Comparison of ENCODE assay signal across 8 cellular contexts in genomic region chr6:26660096-26660425, GRCh38. TPM values are rescaled to one million over a fixed set of nuclear protein-coding genes. Genes with fewer than 3 reads are reported as not detected.
DNase-seq lines count a peak whose midpoint lies in the region; ATAC-seq and TF ChIP-seq lines count a peak whose summit lies in the region.

No MANE protein-coding gene starts in this region.

- peaks cover 9 to 12% of the 10 kb centered on the region in 2 donors for H3K36me3 Mint-ChIP-seq in CD4-positive, alpha-beta memory T cell
- H3K36me3 Mint-ChIP-seq in activated CD4-positive, alpha-beta memory T cell treated with anti-CD3 and anti-CD28 coated beads for 36 hours: peaks cover 7% of the 10 kb centered on the region
- no peaks in the 10 kb centered on the region for H3K36me3 Mint-ChIP-seq in glutamatergic neuron (ENCODE audit: unreplicated experiment)

- peak in 4 of 5 donors; percentile 32 to 40 (median 35) for DNase-seq in CD4-positive, alpha-beta memory T cell
- no peak for DNase-seq in activated CD4-positive, alpha-beta memory T cell treated with anti-CD3 and anti-CD28 coated beads for 36 hours
- DNase-seq in glutamatergic neuron (no peak), sciatic nerve (ENCODE audit: low spot score) (no peak), NCI-H2081 treated with DMSO at 0.1 percent for 48 hours (lab: John Stamatoyannopoulos, UW) (no peak), COLO668 (lab: John Stamatoyannopoulos, UW; ENCODE audit: unreplicated experiment) (no peak)

- peaks cover 20% of the 10 kb centered on the region in 2 donors for H3K27me3 Mint-ChIP-seq in CD4-positive, alpha-beta memory T cell
- H3K27me3 Mint-ChIP-seq in activated CD4-positive, alpha-beta memory T cell treated with anti-CD3 and anti-CD28 coated beads for 36 hours: peaks cover 18% of the 10 kb centered on the region
- peaks cover 4% of the 10 kb centered on the region for H3K27me3 Mint-ChIP-seq in glutamatergic neuron (ENCODE audit: unreplicated experiment)

- H3K36me3 ChIP-seq in CD4-positive, alpha-beta memory T cell (ENCODE audit: insufficient read depth, low read length): no peaks in the 10 kb centered on the region

- no peak for TF ChIP-seq CTCF in glutamatergic neuron (IDR thresholded peaks at IDR 0.05; ENCODE audit: partially characterized antibody, unreplicated experiment)

- intact Hi-C loops in CD4-positive, alpha-beta memory T cell (cut with micrococcal nuclease): no loop called here
- intact Hi-C loops in activated CD4-positive, alpha-beta memory T cell treated with anti-CD3 and anti-CD28 coated beads for 36 hours (cut with micrococcal nuclease): no loop called here
- intact Hi-C loops in sciatic nerve (cut with DNase I): no loop called here

- peaks cover 7% of the 10 kb centered on the region for H3K27me3 ChIP-seq in CD4-positive, alpha-beta memory T cell (ENCODE audit: insufficient read depth, low read length)

- no peaks in the 10 kb centered on the region for H3K9me3 ChIP-seq in CD4-positive, alpha-beta memory T cell (ENCODE audit: control insufficient read depth in 1 of 2, low read length in 2 of 2)

- peak overlapping the region; percentile 68 for H3K27ac ChIP-seq in CD4-positive, alpha-beta memory T cell (ENCODE audit: low read depth, low read length)

- H3K4me1 ChIP-seq in CD4-positive, alpha-beta memory T cell (ENCODE audit: insufficient read depth, low read length): peaks cover 22% of the 10 kb centered on the region

- peak overlapping the region in 6 of 7 donors; percentile 1 to 93 (median 51) for H3K27ac Mint-ChIP-seq in CD4-positive, alpha-beta memory T cell
- peak overlapping the region; percentile 10 for H3K27ac Mint-ChIP-seq in activated CD4-positive, alpha-beta memory T cell treated with anti-CD3 and anti-CD28 coated beads for 36 hours
- H3K27ac Mint-ChIP-seq in glutamatergic neuron (ENCODE audit: unreplicated experiment): peak overlapping the region; percentile 10

- ATAC-seq in GM19351 (IDR thresholded peaks at IDR 0.05; ENCODE audit: unreplicated experiment) (peak; percentile 37), HG03439 (IDR thresholded peaks at IDR 0.05; ENCODE audit: unreplicated experiment) (peak; percentile 23), sciatic nerve (peak; percentile 57)

- POLR2A ChIA-PET in CD4-positive, alpha-beta memory T cell (lab: Charles Lee; ENCODE audit: partially characterized antibody): no interaction called here
- POLR2A ChIA-PET in activated CD4-positive, alpha-beta memory T cell treated with anti-CD3 and anti-CD28 coated beads for 36 hours (lab: Charles Lee): interaction anchor here (0.8 kb wide), 1 partner anchor 487 kb away, joined by 4 read pairs; a partner anchor contains a TSS

- H3K4me3 ChIP-seq in CD4-positive, alpha-beta memory T cell (ENCODE audit: low read length in 2 of 2): peak overlapping the region; percentile 44 to 57

- peak overlapping the region; percentile 56 to 97 (median 86) for H3K4me3 Mint-ChIP-seq in CD4-positive, alpha-beta memory T cell
- H3K4me3 Mint-ChIP-seq in activated CD4-positive, alpha-beta memory T cell treated with anti-CD3 and anti-CD28 coated beads for 36 hours: peak overlapping the region; percentile 73
- H3K4me3 Mint-ChIP-seq in glutamatergic neuron (ENCODE audit: unreplicated experiment): peak overlapping the region; percentile 87

- CTCF ChIA-PET in CD4-positive, alpha-beta memory T cell (lab: Charles Lee; ENCODE audit: partially characterized antibody): interaction anchor here (1.1 kb wide), 1 partner anchor 14 kb away, joined by 3 read pairs; no protein-coding TSS in a partner anchor
- CTCF ChIA-PET in activated CD4-positive, alpha-beta memory T cell treated with anti-CD3 and anti-CD28 coated beads for 36 hours (lab: Charles Lee): interaction anchor here (1.1 to 1.5 kb wide), 3 partner anchors 52 to 88 kb away, joined by 4 to 5 read pairs (median 4); no protein-coding TSS in a partner anchor

- peaks cover 0 to 2% (median 0%) of the 10 kb centered on the region in 8 donors for H3K9me3 Mint-ChIP-seq in CD4-positive, alpha-beta memory T cell
- H3K9me3 Mint-ChIP-seq in activated CD4-positive, alpha-beta memory T cell treated with anti-CD3 and anti-CD28 coated beads for 36 hours: no peaks in the 10 kb centered on the region
- H3K9me3 Mint-ChIP-seq in glutamatergic neuron (ENCODE audit: unreplicated experiment): peaks cover 2% of the 10 kb centered on the region

- H3K4me1 Mint-ChIP-seq in CD4-positive, alpha-beta memory T cell: peaks cover 17 to 27% (median 22%) of the 10 kb centered on the region in 4 donors
- peaks cover 13% of the 10 kb centered on the region for H3K4me1 Mint-ChIP-seq in activated CD4-positive, alpha-beta memory T cell treated with anti-CD3 and anti-CD28 coated beads for 36 hours (ENCODE audit: low read depth)
- peaks cover 6% of the 10 kb centered on the region for H3K4me1 Mint-ChIP-seq in glutamatergic neuron (ENCODE audit: low read depth, unreplicated experiment)

RNA-seq across cellular contexts. Expression of gene ZNF322, which starts 0.5 kb away (rescaled TPM):
- 10 to 100 TPM; 19.6 to 23.1 TPM for total RNA-seq in CD4-positive, alpha-beta memory T cell
- 1 to 10 TPM; 3.3 to 6.0 TPM for polyA plus RNA-seq in CD4-positive, alpha-beta memory T cell
- 10 to 100 TPM; 10.4 to 11.3 TPM for total RNA-seq in activated CD4-positive, alpha-beta memory T cell treated with anti-CD3 and anti-CD28 coated beads for 36 hours
- total RNA-seq in glutamatergic neuron (ENCODE audit: unreplicated experiment) (30.8 TPM), sciatic nerve (35.0 TPM)

Comparison
In these comparisons a context has a peak if more than half of its experiments do, and no peak if none do; other contexts are left out.
1. DNase-seq: peak in CD4-positive, alpha-beta memory T cell (4 of 5); none in activated CD4-positive, alpha-beta memory T cell treated with anti-CD3 and anti-CD28 coated beads for 36 hours (single experiment), glutamatergic neuron (single experiment), sciatic nerve (single experiment), NCI-H2081 treated with DMSO at 0.1 percent for 48 hours (single experiment) and COLO668 (single experiment).
2. Peak in every context shown above with its lines, with median percentiles within 50 percentile points of each other: H3K27ac Mint-ChIP-seq, H3K4me3 Mint-ChIP-seq and ATAC-seq.